In the genomic region with DNA sequence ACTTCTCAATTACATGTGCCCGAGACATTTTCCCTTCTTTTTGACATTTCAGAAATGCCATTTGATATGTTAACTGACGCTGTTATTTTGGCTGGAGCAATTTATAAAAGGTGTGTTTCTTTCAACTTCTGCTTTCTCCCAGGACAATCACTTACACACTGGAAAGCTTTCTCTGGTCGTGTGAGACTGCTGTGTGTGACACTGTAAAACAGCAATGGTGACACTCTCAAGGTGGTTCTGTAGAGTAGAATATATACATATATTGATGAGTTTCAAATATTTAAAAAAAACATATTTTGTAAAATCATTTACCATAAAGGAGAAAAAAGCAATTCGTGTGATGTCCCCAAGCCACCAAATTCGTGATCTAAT, we compare ENCODE assay signal across 15 cellular contexts.
DNase-seq lines count a peak whose midpoint lies in the region; ATAC-seq and TF ChIP-seq lines count a peak whose summit lies in the region.
"Had no signal": no experiment of that assay in that cellular context is flagged by ENCODE, and none has a peak within 500 bp of the region (broad histone marks: within the 10 kb centered on the region; RNA-seq: fewer than 3 reads in every experiment).

No MANE protein-coding gene starts in this region.

- peaks cover 0 to 5% of the 10 kb centered on the region in 2 experiments; a peak in 2 of 4 replicates for H3K79me1 ChIP-seq in IMR-90 (ENCODE audit: low read depth in 1 of 2, low read length in 2 of 2)

- POLR2A ChIA-PET in IMR-90 (lab: Charles Lee; ENCODE audit: unreplicated experiment): interaction anchor here (0.6 to 2.0 kb wide), 2 partner anchors 108 to 115 kb away, joined by 4 to 6 read pairs; a partner anchor contains a TSS

- dilution Hi-C loops in IMR-90 (cut with HindIII; ENCODE audit: low sequenced_read_pairs, unreplicated experiment): no loop called here

- no peak overlapping the region for H3K4me2 ChIP-seq in IMR-90 (ENCODE audit: low read depth, low read length)
- no peak overlapping the region for H3K4me2 ChIP-seq in osteoblast (ENCODE audit: insufficient read depth, low read length)

- H2AK9ac ChIP-seq in IMR-90 (replicated peaks; ENCODE audit: low read depth, low read length, poor library complexity): no peak overlapping the region

- H4K91ac ChIP-seq in IMR-90 (ENCODE audit: insufficient read depth, low read depth, low read length): peak overlapping the region; percentile 81

- H2BK15ac ChIP-seq in IMR-90 (ENCODE audit: low read depth, low read length): peak overlapping the region; percentile 75; the same call in 2 of the 3 replicates

- CTCF ChIA-PET in IMR-90 (lab: Yijun Ruan, JAX): no interaction called here

- H3K9me1 ChIP-seq in IMR-90 (ENCODE audit: insufficient read depth, low read length): peaks cover 9% of the 10 kb centered on the region

- TF ChIP-seq RAD21 in IMR-90 (IDR thresholded peaks at IDR 0.05; ENCODE audit: low read length): no peak

- BruUV-seq in IMR-90 (replicated peaks; lab: Mats Ljungman, UMichigan): no TSS peak

- H3K9ac ChIP-seq in IMR-90 (ENCODE audit: low read depth, low read length): no peak overlapping the region

- no peaks in the 10 kb centered on the region for H3K79me2 ChIP-seq in osteoblast (ENCODE audit: insufficient read depth, low read length)

- H2AK5ac ChIP-seq in IMR-90 (ENCODE audit: low read depth, low read length): peak overlapping the region; percentile 78

- H3K4me3 ChIP-seq in IMR-90 (ENCODE audit: insufficient read depth, low read depth, low read length): no peak overlapping the region
- H3K4me3 ChIP-seq in brain microvascular endothelial cell (ENCODE audit: low read depth, low read length): no peak overlapping the region
- H3K4me3 ChIP-seq in osteoblast (ENCODE audit: insufficient read depth, low read length): no peak overlapping the region
- H3K4me3 ChIP-seq: transverse colon had no signal

- H3K27me3 ChIP-seq in IMR-90 (ENCODE audit: control insufficient read depth, insufficient read depth, low read length) (no peaks in the 10 kb centered on the region), brain microvascular endothelial cell (replicated peaks) (no peaks in the 10 kb centered on the region), osteoblast (ENCODE audit: insufficient read depth, low read length) (no peaks in the 10 kb centered on the region)
- H3K27me3 ChIP-seq: transverse colon had no signal

- in situ Hi-C loops in IMR-90 (cut with MboI; ENCODE audit: low sequenced_read_pairs) (no loop called here), brain microvascular endothelial cell (cut with HindIII; ENCODE audit: low pct_ligation_motif_present, low sequenced_read_pairs) (no loop called here)

- H3K23ac ChIP-seq in IMR-90 (ENCODE audit: low read depth, low read length): no peak overlapping the region

- no peak for ATAC-seq in IMR-90 (ENCODE audit: low read depth)

- H3K9me3 ChIP-seq in IMR-90 (ENCODE audit: control insufficient read depth, insufficient read depth, low read length): no peaks in the 10 kb centered on the region
- no peaks in the 10 kb centered on the region for H3K9me3 ChIP-seq in osteoblast (ENCODE audit: low read depth, low read length)
- H3K9me3 ChIP-seq: transverse colon had no signal

- intact Hi-C loops in IMR-90 (cut with micrococcal nuclease): loop anchor here (2.0 kb wide), 1 partner anchor 644 kb away; no protein-coding TSS in a partner anchor

- H3K4me1 ChIP-seq in IMR-90 (ENCODE audit: control insufficient read depth, insufficient read depth, low read length) (peaks cover 25% of the 10 kb centered on the region), osteoblast (ENCODE audit: insufficient read depth, low read length) (peaks cover 38% of the 10 kb centered on the region)

- peak overlapping the region; percentile 90 for H3K18ac ChIP-seq in IMR-90 (ENCODE audit: low read depth, low read length)

- peak overlapping the region; percentile 78; the same call in 1 of the 2 replicates for H3K14ac ChIP-seq in IMR-90 (replicated peaks; ENCODE audit: low read depth, low read length)

- DNase-seq in NOMO-1 treated with DMSO at 0.1 percent for 48 hours (lab: John Stamatoyannopoulos, UW; ENCODE audit: unreplicated experiment) (peak; percentile 32), NOMO-1 treated with dmso at 0.1 percent for 144 hours (lab: John Stamatoyannopoulos, UW; ENCODE audit: unreplicated experiment) (no peak), IMR-90 (no peak), brain microvascular endothelial cell (no peak), osteoblast (ENCODE audit: insufficient read length, low spot score, missing footprints) (no peak), HUDEP-2 (lab: John Stamatoyannopoulos, UW; ENCODE audit: unreplicated experiment in 76 of 76) (no peak), NCI-H446 (lab: John Stamatoyannopoulos, UW) (no peak)
- DNase-seq in stimulated activated CD4-positive, alpha-beta T cell treated with anti-CD3 and anti-CD28 coated beads, Interleukin-4, amount 100 ng/mL, for 24 hours: no peak
- DNase-seq: activated CD8-positive, alpha-beta memory T cell treated with anti-CD3 and anti-CD28 coated beads, Interleukin-2, amount 50 U/mL, for 4 hours; DND-41; NCI-H187 treated with DMSO at 0.1 percent for 48 hours; NCI-H510A; stimulated activated CD4-positive, alpha-beta T cell treated with anti-CD3 and anti-CD28 coated beads, Interleukin-4, amount 100 ng/mL, for 1 hour; transverse colon had no signal

- H2BK5ac ChIP-seq in IMR-90 (ENCODE audit: low read depth, low read length, poor library complexity, severe bottlenecking): peak overlapping the region; percentile 96

- peak overlapping the region; percentile 40 for H2BK20ac ChIP-seq in IMR-90 (ENCODE audit: low read depth, low read length)

- TF ChIP-seq CTCF in IMR-90 (conservative IDR thresholded peaks at IDR 0.05; ENCODE audit: low read depth, low read length) (no peak), brain microvascular endothelial cell (IDR thresholded peaks at IDR 0.05; ENCODE audit: low read depth, low read length, missing control alignments) (no peak), osteoblast (IDR thresholded peaks at IDR 0.05; ENCODE audit: extremely low read depth, low read depth, low read length) (no peak)

- H3K27ac ChIP-seq in IMR-90 (ENCODE audit: insufficient read depth, low read length): no peak overlapping the region; the same call in 1 of the 2 replicates
- peak overlapping the region; percentile 62 for H3K27ac ChIP-seq in brain microvascular endothelial cell
- peak overlapping the region; percentile 63 for H3K27ac ChIP-seq in osteoblast (ENCODE audit: low read depth, low read length)
- H3K27ac ChIP-seq: 22Rv1 had no signal

- H3K56ac ChIP-seq in IMR-90 (ENCODE audit: extremely low read depth, insufficient read depth, low read length): no peak overlapping the region

- peak overlapping the region; percentile 62 for H2BK120ac ChIP-seq in IMR-90 (ENCODE audit: low read depth, low read length)

- H4K20me1 ChIP-seq in IMR-90 (ENCODE audit: insufficient read depth, low read length): no peaks in the 10 kb centered on the region
- H4K20me1 ChIP-seq in osteoblast (ENCODE audit: insufficient read depth, low read length): no peaks in the 10 kb centered on the region

- TF ChIP-seq POLR2A in IMR-90 (IDR thresholded peaks at IDR 0.05; ENCODE audit: low read depth, low read length): no peak

- H2AFZ ChIP-seq in IMR-90 (replicated peaks; ENCODE audit: low read length, poor library complexity) (no peak overlapping the region), osteoblast (ENCODE audit: low read length) (peak overlapping the region; percentile 18)

- H3K4ac ChIP-seq in IMR-90 (ENCODE audit: low read depth, low read length): peak overlapping the region; percentile 62

- no CpG with 5 or more reads among the region's 5 CpGs for WGBS in IMR-90 (ENCODE audit: extremely low coverage in 2 of 2, insufficient read length in 1 of 2), 2 experiments

- peak overlapping the region in 1 of 2 experiments; percentile 25; a peak in 1 of 4 replicates for H4K8ac ChIP-seq in IMR-90 (ENCODE audit: low read depth in 2 of 2, low read length in 2 of 2)

- H4K5ac ChIP-seq in IMR-90 (ENCODE audit: low read depth, low read length): no peak overlapping the region; the same call in 1 of the 2 replicates

- H3K36me3 ChIP-seq in IMR-90 (ENCODE audit: control insufficient read depth, insufficient read depth, low read length): no peaks in the 10 kb centered on the region
- no peaks in the 10 kb centered on the region for H3K36me3 ChIP-seq in brain microvascular endothelial cell (replicated peaks)
- H3K36me3 ChIP-seq in osteoblast (ENCODE audit: insufficient read depth, low read length): no peaks in the 10 kb centered on the region
- H3K36me3 ChIP-seq: transverse colon had no signal

TF ChIP-seq in IMR-90, 13 proteins besides CTCF, POLR2A, EP300 and RAD21 (continues in another document):
- TF ChIP-seq SMC3 (IDR thresholded peaks at IDR 0.05; ENCODE audit: low read depth, low read length): no peak
- no peak for TF ChIP-seq NFE2L2 (IDR thresholded peaks at IDR 0.05; ENCODE audit: low read depth, low read length)
- TF ChIP-seq MAZ (IDR thresholded peaks at IDR 0.05; ENCODE audit: borderline replicate concordance, low read depth, low read length): no peak
- TF ChIP-seq, protein P1, sequence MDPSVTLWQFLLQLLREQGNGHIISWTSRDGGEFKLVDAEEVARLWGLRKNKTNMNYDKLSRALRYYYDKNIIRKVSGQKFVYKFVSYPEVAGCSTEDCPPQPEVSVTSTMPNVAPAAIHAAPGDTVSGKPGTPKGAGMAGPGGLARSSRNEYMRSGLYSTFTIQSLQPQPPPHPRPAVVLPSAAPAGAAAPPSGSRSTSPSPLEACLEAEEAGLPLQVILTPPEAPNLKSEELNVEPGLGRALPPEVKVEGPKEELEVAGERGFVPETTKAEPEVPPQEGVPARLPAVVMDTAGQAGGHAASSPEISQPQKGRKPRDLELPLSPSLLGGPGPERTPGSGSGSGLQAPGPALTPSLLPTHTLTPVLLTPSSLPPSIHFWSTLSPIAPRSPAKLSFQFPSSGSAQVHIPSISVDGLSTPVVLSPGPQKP (IDR thresholded peaks at IDR 0.05; ENCODE audit: borderline replicate concordance, low read depth, low read length): no peak
- TF ChIP-seq FOS (IDR thresholded peaks at IDR 0.05; ENCODE audit: low read depth, low read length): no peak
- no peak for TF ChIP-seq RFX5 (IDR thresholded peaks at IDR 0.05; ENCODE audit: low read depth, low read length)
- no peak for TF ChIP-seq CEBPB (IDR thresholded peaks at IDR 0.05; ENCODE audit: low read depth, low read length)
- TF ChIP-seq BHLHE40 (IDR thresholded peaks at IDR 0.05; ENCODE audit: low read depth, low read length): no peak
- TF ChIP-seq RCOR1 (IDR thresholded peaks at IDR 0.05; ENCODE audit: insufficient replicate concordance, low read length): no peak
- TF ChIP-seq MXI1 (IDR thresholded peaks at IDR 0.05; ENCODE audit: borderline replicate concordance, low read depth, low read length): no peak
- TF ChIP-seq CHD1 (IDR thresholded peaks at IDR 0.05; ENCODE audit: low read depth, low read length): no peak
- TF ChIP-seq MAFK (IDR thresholded peaks at IDR 0.05; ENCODE audit: low read depth, low read length): no peak
